ENCODE assay signal across 10 cellular contexts in the genomic region with DNA sequence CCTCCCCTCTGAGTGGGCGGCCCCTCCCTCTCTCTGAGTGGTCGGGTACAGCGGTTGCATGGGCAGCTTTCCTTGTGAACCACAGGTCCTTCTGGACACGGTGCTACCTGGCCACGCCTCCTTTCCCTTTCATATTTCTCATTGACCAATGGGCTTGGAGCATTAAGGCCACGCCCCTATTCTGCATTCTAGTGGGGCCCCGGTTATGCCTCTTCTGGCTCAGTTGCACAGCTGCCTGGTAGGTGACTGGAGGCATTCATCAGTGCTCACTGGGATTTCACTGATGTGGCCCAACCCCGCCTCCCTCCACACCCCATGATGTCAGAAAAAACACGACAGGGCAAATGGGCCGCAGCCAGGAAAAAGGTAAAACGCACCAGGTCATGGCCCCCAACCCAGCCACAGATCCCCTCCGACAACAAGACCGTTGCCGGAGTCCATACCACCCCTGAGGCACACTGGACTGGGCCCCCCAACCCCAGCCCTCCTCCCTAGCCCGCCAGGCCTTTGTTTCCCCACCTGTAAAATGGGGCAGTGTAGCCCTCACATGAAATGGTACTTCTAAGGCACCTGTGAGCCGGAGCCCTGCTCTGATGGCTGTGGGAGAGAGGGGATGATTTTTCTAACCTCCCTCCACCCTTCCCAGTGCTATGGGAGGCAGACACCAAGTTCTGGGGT. TPM values are rescaled to one million over a fixed set of nuclear protein-coding genes. Genes with fewer than 3 reads are reported as not detected.
DNase-seq lines count a peak whose midpoint lies in the region; ATAC-seq, FAIRE-seq and TF ChIP-seq lines count a peak whose summit lies in the region.
"Had no signal": no experiment of that assay in that cellular context is flagged by ENCODE, and none has a peak within 500 bp of the region (broad histone marks: within the 10 kb centered on the region; RNA-seq: fewer than 3 reads in every experiment).

No MANE protein-coding gene starts in this region.

- H4K20me1 ChIP-seq in PC-9 (ENCODE audit: insufficient read depth): no peaks in the 10 kb centered on the region
- H4K20me1 ChIP-seq: BLaER1 had no signal

- ATAC-seq in left colon: peak; percentile 32
- ATAC-seq in GM21360 (IDR thresholded peaks at IDR 0.05; ENCODE audit: unreplicated experiment): no peak
- ATAC-seq in GM18909 (IDR thresholded peaks at IDR 0.05; ENCODE audit: poor library complexity, unreplicated experiment): no peak

- no peak overlapping the region for H3K4me2 ChIP-seq in PC-9
- H3K4me2 ChIP-seq: BLaER1 had no signal

- DNase-seq in NCI-H2227 (lab: John Stamatoyannopoulos, UW; ENCODE audit: unreplicated experiment) (peak; percentile 6), NCI-H2227 treated with DMSO at 0.1 percent for 48 hours (lab: John Stamatoyannopoulos, UW) (no peak), H54 (ENCODE audit: insufficient read length, low spot score) (peak; percentile 10), PC-9 (peak; percentile 15 to 47), left colon (peak; percentile 50 to 72), T-helper 9 cell (no peak)
- DNase-seq: substantia nigra had no signal

- no peak for FAIRE-seq in H54 (lab: Jason Lieb, UNC)

- H3K36me3 ChIP-seq in PC-9 (ENCODE audit: low read depth): no peaks in the 10 kb centered on the region
- H3K36me3 ChIP-seq: BLaER1 had no signal

- CTCF ChIA-PET in PC-9 (lab: Charles Lee): interaction anchor here (0.6 to 1.2 kb wide), 4 partner anchors 53 to 252 kb away, joined by 3 to 4 read pairs (median 3); no protein-coding TSS in a partner anchor

- no peaks in the 10 kb centered on the region for H3K27me3 ChIP-seq in PC-9 (ENCODE audit: insufficient read depth, low read depth)
- H3K27me3 ChIP-seq: BLaER1 had no signal

- H2AFZ ChIP-seq in PC-9: no peak overlapping the region

- H3K4me1 ChIP-seq in PC-9 (replicated peaks; ENCODE audit: insufficient read depth): peaks cover 4% of the 10 kb centered on the region; the same call in 1 of the 2 replicates

- H3K79me2 ChIP-seq in PC-9 (ENCODE audit: low read depth): no peaks in the 10 kb centered on the region

- POLR2A ChIA-PET in PC-9 (lab: Charles Lee; ENCODE audit: unreplicated experiment): no interaction called here

- H3K9me3 ChIP-seq in PC-9 (ENCODE audit: insufficient read depth, low read depth): no peaks in the 10 kb centered on the region
- H3K9me3 ChIP-seq: BLaER1 had no signal

- H3F3A ChIP-seq in PC-9 (ENCODE audit: insufficient read depth, low read depth): peaks cover 6% of the 10 kb centered on the region; the same call in 1 of the 2 replicates

- H3K4me3 ChIP-seq in PC-9: no peak overlapping the region
- H3K4me3 ChIP-seq: BLaER1 had no signal

- no peak for TF ChIP-seq CTCF in PC-9 (conservative IDR thresholded peaks at IDR 0.05)

- H3K27ac ChIP-seq in PC-9: no peak overlapping the region
- H3K27ac ChIP-seq: BLaER1 had no signal

- BruUV-seq in PC-9 (replicated peaks; lab: Mats Ljungman, UMichigan): no TSS peak

- H3K9me2 ChIP-seq in PC-9 (ENCODE audit: insufficient read depth): no peaks in the 10 kb centered on the region

- intact Hi-C loops in PC-9 (cut with micrococcal nuclease; ENCODE audit: unreplicated experiment) (no loop called here), left colon (cut with DNase I, micrococcal nuclease) (no loop called here)

- TF ChIP-seq POLR2A in H54 (IDR thresholded peaks at IDR 0.05; ENCODE audit: low read depth, low read length): no peak

RNA-seq across cellular contexts. Expression of a gene that starts 26.3 kb away (rescaled TPM):
- total RNA-seq in PC-9 (2021) (57.4 TPM in 2 replicates), left colon (10 to 100 TPM; 47.8 to 57.0 TPM)

RNA-seq across cellular contexts. Expression of a gene that starts 42.5 kb away (rescaled TPM):
- 0.93 and 0.96 TPM in 2 replicates for total RNA-seq in PC-9 (2021)
- total RNA-seq in left colon: under 1 TPM; 0.47 to 0.58 TPM

RNA-seq across cellular contexts. Expression of a gene that starts 57.8 kb away (rescaled TPM):
- total RNA-seq in PC-9 (2021) (7.5 and 7.6 TPM in 2 replicates), left colon (10 to 100 TPM; 19.6 to 22.3 TPM)

RNA-seq across cellular contexts. Expression of a gene that starts 58.1 kb away (rescaled TPM):
- total RNA-seq in PC-9 (2021) (113 and 127 TPM in 2 replicates), left colon (100 to 1,000 TPM; 235 to 242 TPM)

Comparison
In these comparisons a context has a peak if more than half of its experiments do, and no peak if none do; other contexts are left out.
1. DNase-seq: peak in NCI-H2227 (single experiment), H54 (single experiment), PC-9 (2 of 2) and left colon (2 of 2); none in NCI-H2227 treated with DMSO at 0.1 percent for 48 hours (single experiment) and T-helper 9 cell (single experiment).